ENCODE assay signal across 16 cellular contexts in genomic region chr7:9192969-9193368, GRCh38.
"Had no signal": no experiment of that assay in that cellular context is flagged by ENCODE, and none has a peak within 500 bp of the region (broad histone marks: within the 10 kb centered on the region; RNA-seq: fewer than 3 reads in every experiment).

No MANE protein-coding gene starts in this region.

- H3K9me3 ChIP-seq: pancreas, transverse colon had no signal

- ATAC-seq: activated T-cell treated with anti-CD3 and anti-CD28 coated beads, Interleukin-2, amount 50 U/mL, for 72 hours; left ventricle myocardium superior; naive thymus-derived CD8-positive, alpha-beta T cell; pancreas; stimulated activated naive B cell treated with anti-CD40 and anti-IgM and Interleukin-4, amounts not matched to agents 10 μg/mL and 1 μg/mL and 100 μg/mL, for 72 hours had no signal

- H3K36me3 ChIP-seq: pancreas, transverse colon had no signal

- H3K4me3 ChIP-seq: dorsolateral prefrontal cortex, hepatocyte, pancreas, transverse colon had no signal

- H3K4me1 Mint-ChIP-seq: activated CD4-positive, alpha-beta T cell treated with anti-CD3 and anti-CD28 coated beads, Interleukin-2, amount 10 ng/mL, durations not matched to agents 7 days and 5 days; activated naive CD8-positive, alpha-beta T cell treated with anti-CD3 and anti-CD28 coated beads for 36 hours; memory B cell; naive thymus-derived CD8-positive, alpha-beta T cell; stimulated activated naive B cell treated with anti-CD40 and anti-IgM and Interleukin-4, amounts not matched to agents 10 μg/mL and 1 μg/mL and 100 μg/mL, for 72 hours had no signal

- H3K36me3 Mint-ChIP-seq: activated naive CD8-positive, alpha-beta T cell treated with anti-CD3 and anti-CD28 coated beads for 36 hours; memory B cell; naive thymus-derived CD8-positive, alpha-beta T cell; stimulated activated naive B cell treated with anti-CD40 and anti-IgM and Interleukin-4, amounts not matched to agents 10 μg/mL and 1 μg/mL and 100 μg/mL, for 72 hours had no signal

- H3K4me1 ChIP-seq: pancreas, transverse colon had no signal

- H3K27me3 ChIP-seq: hepatocyte, pancreas, transverse colon had no signal

- H3K27ac Mint-ChIP-seq: activated CD4-positive, alpha-beta T cell treated with anti-CD3 and anti-CD28 coated beads, Interleukin-2, amount 10 ng/mL, durations not matched to agents 7 days and 5 days; activated naive CD8-positive, alpha-beta T cell treated with anti-CD3 and anti-CD28 coated beads for 36 hours; activated T-cell treated with anti-CD3 and anti-CD28 coated beads, Interleukin-2, amount 50 U/mL, for 72 hours; endodermal cell; memory B cell; naive thymus-derived CD8-positive, alpha-beta T cell; stimulated activated naive B cell treated with anti-CD40 and anti-IgM and Interleukin-4, amounts not matched to agents 10 μg/mL and 1 μg/mL and 100 μg/mL, for 72 hours had no signal

- H3K79me2 ChIP-seq: hepatocyte had no signal

- H3K9me3 Mint-ChIP-seq: activated CD4-positive, alpha-beta T cell treated with anti-CD3 and anti-CD28 coated beads, Interleukin-2, amount 10 ng/mL, durations not matched to agents 7 days and 5 days; activated naive CD8-positive, alpha-beta T cell treated with anti-CD3 and anti-CD28 coated beads for 36 hours; endodermal cell had no signal

- H3K4me3 Mint-ChIP-seq: activated CD4-positive, alpha-beta T cell treated with anti-CD3 and anti-CD28 coated beads, Interleukin-2, amount 10 ng/mL, durations not matched to agents 7 days and 5 days; activated naive CD8-positive, alpha-beta T cell treated with anti-CD3 and anti-CD28 coated beads for 36 hours; activated T-cell treated with anti-CD3 and anti-CD28 coated beads, Interleukin-2, amount 50 U/mL, for 72 hours; endodermal cell; memory B cell; naive thymus-derived CD8-positive, alpha-beta T cell; stimulated activated naive B cell treated with anti-CD40 and anti-IgM and Interleukin-4, amounts not matched to agents 10 μg/mL and 1 μg/mL and 100 μg/mL, for 72 hours had no signal

- FAIRE-seq: keratinocyte, pancreas had no signal

- H3K27me3 Mint-ChIP-seq: activated CD4-positive, alpha-beta T cell treated with anti-CD3 and anti-CD28 coated beads, Interleukin-2, amount 10 ng/mL, durations not matched to agents 7 days and 5 days; activated naive CD8-positive, alpha-beta T cell treated with anti-CD3 and anti-CD28 coated beads for 36 hours; memory B cell; naive thymus-derived CD8-positive, alpha-beta T cell; stimulated activated naive B cell treated with anti-CD40 and anti-IgM and Interleukin-4, amounts not matched to agents 10 μg/mL and 1 μg/mL and 100 μg/mL, for 72 hours had no signal

- DNase-seq: activated CD4-positive, alpha-beta T cell treated with anti-CD3 and anti-CD28 coated beads, Interleukin-2, amount 10 ng/mL, durations not matched to agents 7 days and 5 days; activated CD4-positive, CD25-positive, alpha-beta regulatory T cell; activated CD8-positive, alpha-beta memory T cell treated with anti-CD3 and anti-CD28 coated beads, Interleukin-2, amount 50 U/mL, for 48 hours; activated gamma-delta T cell; activated naive CD8-positive, alpha-beta T cell treated with anti-CD3 and anti-CD28 coated beads for 36 hours; activated T-cell treated with anti-CD3 and anti-CD28 coated beads, Interleukin-2, amount 50 U/mL, for 72 hours; dorsolateral prefrontal cortex; endodermal cell; left ventricle myocardium superior; naive thymus-derived CD8-positive, alpha-beta T cell; pancreas; stimulated activated naive B cell treated with anti-CD40 and anti-IgM and Interleukin-4, amounts not matched to agents 10 μg/mL and 1 μg/mL and 100 μg/mL, for 72 hours; transverse colon had no signal

- H3K4me2 ChIP-seq: hepatocyte had no signal

- H2AFZ ChIP-seq: hepatocyte had no signal

- H3K27ac ChIP-seq: dorsolateral prefrontal cortex, hepatocyte, pancreas, transverse colon had no signal
